In the genomic region with DNA sequence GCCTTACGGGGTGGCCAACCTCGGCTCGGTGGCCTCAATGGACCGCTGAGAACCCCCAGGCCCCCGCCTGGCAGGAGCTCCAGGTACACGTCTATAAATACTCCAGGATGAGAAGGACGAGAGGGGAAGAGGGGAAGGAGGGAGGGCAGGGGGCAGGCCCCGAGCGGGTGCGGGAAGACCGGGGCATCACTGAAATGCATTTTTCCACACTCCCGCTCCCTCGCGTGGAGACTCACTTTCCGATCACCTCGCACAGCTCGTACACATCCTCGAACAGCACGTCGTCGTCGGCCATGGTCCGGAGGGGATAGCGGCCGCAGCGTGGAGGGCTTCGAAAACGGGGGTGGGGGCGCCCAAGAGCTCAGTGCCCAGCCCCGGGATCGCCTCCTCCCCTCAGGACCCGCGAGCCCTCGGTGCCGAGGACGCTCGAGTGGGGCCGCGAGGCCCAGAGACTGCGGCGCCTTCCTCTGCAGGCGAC, we compare ENCODE assay signal across 8 cellular contexts. TPM values are rescaled to one million over a fixed set of nuclear protein-coding genes. Genes with fewer than 3 reads are reported as not detected.
A peak's percentile ranks its signal among the peaks of the same experiment; 100 is the strongest.
DNase-seq lines count a peak whose midpoint lies in the region; ATAC-seq, FAIRE-seq and TF ChIP-seq lines count a peak whose summit lies in the region.

No MANE protein-coding gene starts in this region.

- no peak for TF ChIP-seq RAD21 in HepG2 (CRISPR knock-in tag; IDR thresholded peaks at IDR 0.05)

- TF ChIP-seq EP300 in HepG2 (IDR thresholded peaks at IDR 0.05; ENCODE audit: low read depth in 2 of 2, low read length in 2 of 2) (no peak), HepG2 (CRISPR knock-in tag; IDR thresholded peaks at IDR 0.05; ENCODE audit: borderline replicate concordance) (no peak)

- H3K27ac Mint-ChIP-seq in chondrocyte (ENCODE audit: unreplicated experiment): peak overlapping the region; percentile 88
- peak overlapping the region; percentile 95 for H3K27ac Mint-ChIP-seq in stimulated activated naive B cell treated with anti-CD40 and anti-IgM and Interleukin-4, amounts not matched to agents 10 μg/mL and 1 μg/mL and 100 μg/mL, for 72 hours

- no peaks in the 10 kb centered on the region for H3K36me3 ChIP-seq in HepG2 (replicated peaks in 1 of 2; ENCODE audit: control insufficient read depth in 1 of 2, insufficient read depth in 2 of 2, low read length in 2 of 2)

- H3K27me3 ChIP-seq in HepG2 (ENCODE audit: control insufficient read depth in 1 of 2, insufficient read depth in 2 of 2, low read length in 2 of 2): no peaks in the 10 kb centered on the region

- no peak for TF ChIP-seq POLR2A in HepG2 (IDR thresholded peaks at IDR 0.05; ENCODE audit: insufficient read depth in 1 of 2, low read depth in 2 of 2, low read length in 2 of 2)

- H3K36me3 Mint-ChIP-seq in chondrocyte (ENCODE audit: low read depth): no peaks in the 10 kb centered on the region
- H3K36me3 Mint-ChIP-seq in stimulated activated naive B cell treated with anti-CD40 and anti-IgM and Interleukin-4, amounts not matched to agents 10 μg/mL and 1 μg/mL and 100 μg/mL, for 72 hours: peaks cover 0 to 4% of the 10 kb centered on the region in 2 donors

- TF ChIP-seq CTCF in chondrocyte (IDR thresholded peaks at IDR 0.05): peak; percentile 45
- TF ChIP-seq CTCF in HepG2 (CRISPR knock-in tag; IDR thresholded peaks at IDR 0.05): peak; percentile 60

- peak overlapping the region; percentile 81 for H3K4me3 Mint-ChIP-seq in chondrocyte (ENCODE audit: unreplicated experiment)
- peak overlapping the region; percentile 92 to 96 for H3K4me3 Mint-ChIP-seq in stimulated activated naive B cell treated with anti-CD40 and anti-IgM and Interleukin-4, amounts not matched to agents 10 μg/mL and 1 μg/mL and 100 μg/mL, for 72 hours

- H3K79me2 ChIP-seq in HepG2 (ENCODE audit: insufficient read depth, low read length): peaks cover 46% of the 10 kb centered on the region

- H3K9me3 Mint-ChIP-seq in chondrocyte (ENCODE audit: low read depth): no peaks in the 10 kb centered on the region
- no peaks in the 10 kb centered on the region for H3K9me3 Mint-ChIP-seq in stimulated activated naive B cell treated with anti-CD40 and anti-IgM and Interleukin-4, amounts not matched to agents 10 μg/mL and 1 μg/mL and 100 μg/mL, for 72 hours

- in situ Hi-C loops in HepG2 (cut with HindIII; ENCODE audit: extremely low pct_ligation_motif_present, low pct_unique_long_range_greater_than_20kb): no loop called here

- no peaks in the 10 kb centered on the region for H3K27me3 Mint-ChIP-seq in chondrocyte (ENCODE audit: low read depth)
- H3K27me3 Mint-ChIP-seq in stimulated activated naive B cell treated with anti-CD40 and anti-IgM and Interleukin-4, amounts not matched to agents 10 μg/mL and 1 μg/mL and 100 μg/mL, for 72 hours: no peaks in the 10 kb centered on the region

- peak overlapping the region; percentile 77 to 79 (median 78) for H3K4me3 ChIP-seq in HepG2 (replicated peaks in 1 of 3; ENCODE audit: insufficient read depth in 1 of 3, low read depth in 2 of 3, low read length in 3 of 3)

- intact Hi-C loops in HepG2 (cut with micrococcal nuclease; ENCODE audit: unreplicated experiment): loop anchor here (5.0 kb wide), 3 partner anchors 45 to 120 kb away; no protein-coding TSS in a partner anchor

- POLR2A ChIA-PET in HepG2 (lab: Yijun Ruan, JAX): no interaction called here

- DNase-seq in 8988T: peak; percentile 29
- no peak for DNase-seq in chondrocyte (ENCODE audit: low spot score)
- no peak for DNase-seq in HepG2 (ENCODE audit: low spot score)
- DNase-seq in stimulated activated naive B cell treated with anti-CD40 and anti-IgM and Interleukin-4, amounts not matched to agents 10 μg/mL and 1 μg/mL and 100 μg/mL, for 72 hours: peak; percentile 23
- no peak for DNase-seq in effector CD8-positive, alpha-beta T cell (lab: John Stamatoyannopoulos, UW)

- H3K9ac ChIP-seq in HepG2 (ENCODE audit: insufficient read depth, low read depth, low read length): peak overlapping the region; percentile 76

- H3K27ac ChIP-seq in HepG2 (ENCODE audit: extremely low read length, insufficient read depth, low read length): peak overlapping the region; percentile 49

- H3K4me2 ChIP-seq in HepG2 (ENCODE audit: low read depth, low read length): peak overlapping the region; percentile 69

- no peaks in the 10 kb centered on the region for H4K20me1 ChIP-seq in HepG2 (ENCODE audit: insufficient read depth, low read length)

- no peak overlapping the region for H2AFZ ChIP-seq in HepG2 (ENCODE audit: low read length)

- no TSS peak for BruUV-seq in HepG2 (replicated peaks; lab: Mats Ljungman, UMichigan)

- H3K4me1 ChIP-seq in HepG2 (ENCODE audit: insufficient read depth, low read length): peaks cover 33% of the 10 kb centered on the region; the same call in 1 of the 2 replicates

- no peak for FAIRE-seq in HepG2 (lab: Jason Lieb, UNC)

- CTCF ChIA-PET in HepG2 (lab: Yijun Ruan, JAX; ENCODE audit: low intra/inter-chr PET ratio, low total read pairs): no interaction called here

- WGBS in HepG2 (ENCODE audit: low lambda C conversion rate): 0% methylated on average over 1 of the region's 42 CpGs

- ATAC-seq in GM18868 (IDR thresholded peaks at IDR 0.05; ENCODE audit: unreplicated experiment) (peak; percentile 9), HG03457 (IDR thresholded peaks at IDR 0.05; ENCODE audit: unreplicated experiment) (peak; percentile 23), SK-N-SH treated with all-trans-retinoic acid at 6 μM for 48 hours (peak; percentile 21), HepG2 (peak; percentile 37)
- ATAC-seq in stimulated activated naive B cell treated with anti-CD40 and anti-IgM and Interleukin-4, amounts not matched to agents 10 μg/mL and 1 μg/mL and 100 μg/mL, for 72 hours (replicated peaks): peak; percentile 21 to 31

- H3K4me1 Mint-ChIP-seq in chondrocyte (ENCODE audit: low read depth): peaks cover 9% of the 10 kb centered on the region
- peaks cover 8% of the 10 kb centered on the region in 2 donors for H3K4me1 Mint-ChIP-seq in stimulated activated naive B cell treated with anti-CD40 and anti-IgM and Interleukin-4, amounts not matched to agents 10 μg/mL and 1 μg/mL and 100 μg/mL, for 72 hours

- H3K9me3 ChIP-seq in HepG2 (ENCODE audit: low read length): no peaks in the 10 kb centered on the region

TF ChIP-seq in SK-N-SH treated with all-trans-retinoic acid at 6 μM for 48 hours, 23 proteins besides CTCF, POLR2A, EP300 and RAD21 (continues in another document):
- TF ChIP-seq RARB (CRISPR knock-in tag; IDR thresholded peaks at IDR 0.05) (no peak), CSRNP3 (CRISPR knock-in tag; IDR thresholded peaks at IDR 0.05) (no peak)

TF ChIP-seq in HepG2, 621 proteins besides CTCF, POLR2A, EP300 and RAD21 (continues in another document):
- TF ChIP-seq, protein P1, sequence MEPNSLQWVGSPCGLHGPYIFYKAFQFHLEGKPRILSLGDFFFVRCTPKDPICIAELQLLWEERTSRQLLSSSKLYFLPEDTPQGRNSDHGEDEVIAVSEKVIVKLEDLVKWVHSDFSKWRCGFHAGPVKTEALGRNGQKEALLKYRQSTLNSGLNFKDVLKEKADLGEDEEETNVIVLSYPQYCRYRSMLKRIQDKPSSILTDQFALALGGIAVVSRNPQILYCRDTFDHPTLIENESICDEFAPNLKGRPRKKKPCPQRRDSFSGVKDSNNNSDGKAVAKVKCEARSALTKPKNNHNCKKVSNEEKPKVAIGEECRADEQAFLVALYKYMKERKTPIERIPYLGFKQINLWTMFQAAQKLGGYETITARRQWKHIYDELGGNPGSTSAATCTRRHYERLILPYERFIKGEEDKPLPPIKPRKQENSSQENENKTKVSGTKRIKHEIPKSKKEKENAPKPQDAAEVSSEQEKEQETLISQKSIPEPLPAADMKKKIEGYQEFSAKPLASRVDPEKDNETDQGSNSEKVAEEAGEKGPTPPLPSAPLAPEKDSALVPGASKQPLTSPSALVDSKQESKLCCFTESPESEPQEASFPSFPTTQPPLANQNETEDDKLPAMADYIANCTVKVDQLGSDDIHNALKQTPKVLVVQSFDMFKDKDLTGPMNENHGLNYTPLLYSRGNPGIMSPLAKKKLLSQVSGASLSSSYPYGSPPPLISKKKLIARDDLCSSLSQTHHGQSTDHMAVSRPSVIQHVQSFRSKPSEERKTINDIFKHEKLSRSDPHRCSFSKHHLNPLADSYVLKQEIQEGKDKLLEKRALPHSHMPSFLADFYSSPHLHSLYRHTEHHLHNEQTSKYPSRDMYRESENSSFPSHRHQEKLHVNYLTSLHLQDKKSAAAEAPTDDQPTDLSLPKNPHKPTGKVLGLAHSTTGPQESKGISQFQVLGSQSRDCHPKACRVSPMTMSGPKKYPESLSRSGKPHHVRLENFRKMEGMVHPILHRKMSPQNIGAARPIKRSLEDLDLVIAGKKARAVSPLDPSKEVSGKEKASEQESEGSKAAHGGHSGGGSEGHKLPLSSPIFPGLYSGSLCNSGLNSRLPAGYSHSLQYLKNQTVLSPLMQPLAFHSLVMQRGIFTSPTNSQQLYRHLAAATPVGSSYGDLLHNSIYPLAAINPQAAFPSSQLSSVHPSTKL (CRISPR knock-in tag; IDR thresholded peaks at IDR 0.05): no peak
- TF ChIP-seq NFKB2 (CRISPR knock-in tag; IDR thresholded peaks at IDR 0.05; ENCODE audit: borderline replicate concordance) (0 out of 2 replicates have a peak, but pooled peaks have one; percentile 8), NCOA5 (CRISPR knock-in tag; IDR thresholded peaks at IDR 0.05) (no peak)

RNA-seq across cellular contexts. Expression of gene CASK, which starts 0.6 kb away (rescaled TPM):
- 39.5 to 44.9 TPM (median 40.8 TPM) in 3 replicates for total RNA-seq in chondrocyte
- total RNA-seq in HepG2 (2016; rRNA removed; fragmentation: Illumina TruSeq; extraction: Trizol): 16.0 and 16.1 TPM in 2 replicates
- 10.0 and 12.7 TPM in 2 replicates for total RNA-seq in HepG2 (2016; cell fraction: cytosol; rRNA removed; fragmentation: Illumina TruSeq; extraction: Trizol; ENCODE audit: low read depth)
- total RNA-seq in HepG2 (2016; cell fraction: insoluble cytoplasmic fraction; rRNA removed; fragmentation: Illumina TruSeq; extraction: Trizol): 16.5 and 18.4 TPM in 2 replicates
- total RNA-seq in HepG2 (2016; cell fraction: membrane; rRNA removed; fragmentation: Illumina TruSeq; extraction: Trizol): 9.3 TPM in 2 replicates
- 37.3 and 41.3 TPM in 2 replicates for total RNA-seq in HepG2 (2016; cell fraction: nucleus; rRNA removed; fragmentation: Illumina TruSeq; extraction: Trizol)
- 14.5 and 14.9 TPM in 2 replicates for polyA plus RNA-seq in HepG2 (2011; rRNA removed)
- 7.0 and 12.9 TPM in 2 replicates for polyA plus RNA-seq in HepG2 (2011; cell fraction: cytosol; rRNA removed)
- polyA plus RNA-seq in HepG2 (2011; cell fraction: nucleus; rRNA removed): 8.3 and 9.2 TPM in 2 replicates
- 16.1 and 19.3 TPM in 2 replicates for polyA plus RNA-seq in HepG2 (2012)
- 2.2 and 2.5 TPM in 2 replicates for polyA plus RNA-seq in HepG2 (2016; cell fraction: cytosol; fragmentation: Illumina TruSeq; extraction: Trizol; ENCODE audit: low read depth)
- 13.7 and 15.0 TPM in 2 replicates for polyA plus RNA-seq in HepG2 (2016; cell fraction: insoluble cytoplasmic fraction; fragmentation: Illumina TruSeq; extraction: Trizol; ENCODE audit: low read depth)
- 3.8 and 4.5 TPM in 2 replicates for polyA plus RNA-seq in HepG2 (2016; cell fraction: membrane; fragmentation: Illumina TruSeq; extraction: Trizol; ENCODE audit: low read depth)
- 18.2 and 19.8 TPM in 2 replicates for polyA plus RNA-seq in HepG2 (2016; cell fraction: nucleus; fragmentation: Illumina TruSeq; extraction: Trizol; ENCODE audit: insufficient read depth, low read depth)
- 16.3 and 23.2 TPM in 2 replicates for polyA minus RNA-seq in HepG2 (2011; rRNA and poly(A)+ RNA removed; ENCODE audit: low replicate concordance)
- 21.1 and 30.1 TPM in 2 replicates for polyA minus RNA-seq in HepG2 (2011; cell fraction: cytosol; rRNA and poly(A)+ RNA removed)
- polyA minus RNA-seq in HepG2 (2011; cell fraction: nucleus; rRNA and poly(A)+ RNA removed): 61.2 and 64.9 TPM in 2 replicates

Comparison
In these comparisons a context has a peak if more than half of its experiments do, and no peak if none do; other contexts are left out.
1. DNase-seq: peak in 8988T (single experiment) and stimulated activated naive B cell treated with anti-CD40 and anti-IgM and Interleukin-4, amounts not matched to agents 10 μg/mL and 1 μg/mL and 100 μg/mL, for 72 hours (single experiment); none in chondrocyte (single experiment), HepG2 (single experiment) and effector CD8-positive, alpha-beta T cell (single experiment).
2. Peak in every context shown above with its lines, with median percentiles within 50 percentile points of each other: ATAC-seq.